9 cellular contexts compared by ENCODE assay signal in the genomic region with DNA sequence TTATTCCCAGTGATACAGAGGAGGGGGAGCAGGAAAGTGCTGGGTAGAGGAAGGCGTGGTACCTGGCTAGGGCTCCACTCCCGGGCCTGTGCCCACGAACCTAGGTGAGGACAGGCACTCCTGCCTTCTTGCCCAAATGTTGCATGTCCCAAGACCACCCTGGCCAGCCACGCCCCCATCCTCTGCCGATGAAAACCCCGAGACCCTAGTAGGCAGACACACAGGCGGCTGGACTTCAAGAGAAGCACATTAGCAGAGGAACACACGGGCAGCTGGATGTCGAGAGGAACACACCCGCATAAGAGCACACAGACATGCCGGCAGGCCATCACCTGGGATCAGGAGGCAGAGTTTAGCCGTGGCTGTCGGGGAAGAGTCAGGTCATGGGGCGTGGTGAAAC.
"Had no signal": no experiment of that assay in that cellular context is flagged by ENCODE, and none has a peak within 500 bp of the region (broad histone marks: within the 10 kb centered on the region; RNA-seq: fewer than 3 reads in every experiment).

No MANE protein-coding gene starts in this region.

- H3K36me3 ChIP-seq: HAP-1 had no signal

- H3K9me3 ChIP-seq: HAP-1 had no signal

- H2AFZ ChIP-seq: GM23248 had no signal

- H3K9ac ChIP-seq: GM23248, KMS-11 had no signal

- H3K27ac ChIP-seq: GM23248, HL-60, KMS-11 had no signal

- DNase-seq: GM23248, H7, HFFc6, KBM-7 had no signal

- ATAC-seq: HCT116, HepG2 had no signal

- H3K4me1 ChIP-seq: HAP-1 had no signal

- H3K4me3 ChIP-seq: GM23248, HAP-1 had no signal

- H3K4me2 ChIP-seq: KMS-11 had no signal

- FAIRE-seq: HepG2 had no signal
